In the genomic region with DNA sequence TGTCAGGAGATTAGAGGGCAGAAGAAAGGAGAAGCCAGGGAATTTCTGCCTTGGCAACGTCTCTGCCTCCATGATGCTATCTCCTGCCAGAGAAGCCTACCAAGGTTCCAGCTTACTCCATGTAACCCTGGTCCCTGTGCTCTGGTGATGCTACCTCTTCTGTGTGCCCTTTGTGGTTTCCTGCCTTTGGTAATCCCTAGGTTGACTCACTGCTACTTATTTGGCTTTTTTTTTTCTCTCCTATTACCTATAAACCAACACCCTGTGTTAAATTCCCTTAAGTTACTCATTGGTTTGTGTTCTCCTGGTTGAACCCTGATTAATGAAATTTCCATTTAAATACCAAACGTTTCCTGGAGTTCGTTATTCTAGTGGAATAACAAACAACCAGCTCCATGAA, we compare ENCODE assay signal across 18 cellular contexts.
DNase-seq lines count a peak whose midpoint lies in the region; ATAC-seq, FAIRE-seq and TF ChIP-seq lines count a peak whose summit lies in the region.
"Had no signal": no experiment of that assay in that cellular context is flagged by ENCODE, and none has a peak within 500 bp of the region (broad histone marks: within the 10 kb centered on the region; RNA-seq: fewer than 3 reads in every experiment).

No MANE protein-coding gene starts in this region.

- no peaks in the 10 kb centered on the region for H3K36me3 Mint-ChIP-seq in activated CD4-positive, alpha-beta memory T cell treated with anti-CD3 and anti-CD28 coated beads for 36 hours
- H3K36me3 Mint-ChIP-seq in activated CD4-positive, alpha-beta memory T cell treated with anti-CD3 and anti-CD28 coated beads, Interleukin-2, amount 10 ng/mL, durations not matched to agents 7 days and 5 days (ENCODE audit: low read depth), result no peaks in the 10 kb centered on the region
- no peaks in the 10 kb centered on the region for H3K36me3 Mint-ChIP-seq in endothelial cell (ENCODE audit: low read depth, unreplicated experiment)
- H3K36me3 Mint-ChIP-seq: CD14-positive monocyte had no signal

- H3F3A ChIP-seq in PC-3 (ENCODE audit: low read length, unreplicated experiment), result no peaks in the 10 kb centered on the region

- WGBS in mesendoderm (ENCODE audit: extremely low coverage, insufficient coverage, low lambda C conversion rate), result no CpG with 5 or more reads among the region's 3 CpGs

- H2BK15ac ChIP-seq in mesendoderm (replicated peaks; ENCODE audit: low read depth), result no peak overlapping the region

- intact Hi-C loops in activated CD4-positive, alpha-beta memory T cell treated with anti-CD3 and anti-CD28 coated beads for 36 hours (cut with micrococcal nuclease), result no loop called here
- intact Hi-C loops in PC-3 (cut with micrococcal nuclease), result no loop called here

- DNase-seq in activated CD4-positive, alpha-beta memory T cell treated with anti-CD3 and anti-CD28 coated beads for 36 hours, result no peak
- DNase-seq in activated CD4-positive, alpha-beta memory T cell treated with anti-CD3 and anti-CD28 coated beads, Interleukin-2, amount 10 ng/mL, durations not matched to agents 7 days and 5 days, result no peak
- DNase-seq in PC-3, result peak; percentile 84
- DNase-seq in epithelial cell of proximal tubule (ENCODE audit: low read depth), result peak; percentile 49
- DNase-seq in urothelium cell line (ENCODE audit: low spot score), result peak; percentile 25
- no peak for DNase-seq in mesendoderm
- no peak for DNase-seq in endothelial cell (ENCODE audit: low spot score)
- DNase-seq: 8988T, anterior cingulate cortex, colonic mucosa, erythroblast, left colon, NCI-H446, tibial artery had no signal

- CTCF ChIA-PET in activated CD4-positive, alpha-beta memory T cell treated with anti-CD3 and anti-CD28 coated beads for 36 hours (lab: Charles Lee), result no interaction called here
- CTCF ChIA-PET in activated CD4-positive, alpha-beta memory T cell treated with anti-CD3 and anti-CD28 coated beads, Interleukin-2, amount 10 ng/mL, durations not matched to agents 7 days and 5 days (lab: Charles Lee), result no interaction called here
- CTCF ChIA-PET in PC-3 (lab: Charles Lee), result no interaction called here

- H3K4ac ChIP-seq in mesendoderm (ENCODE audit: low read depth, low read length), result no peak overlapping the region

- POLR2A ChIA-PET in activated CD4-positive, alpha-beta memory T cell treated with anti-CD3 and anti-CD28 coated beads for 36 hours (lab: Charles Lee), result no interaction called here
- POLR2A ChIA-PET in activated CD4-positive, alpha-beta memory T cell treated with anti-CD3 and anti-CD28 coated beads, Interleukin-2, amount 10 ng/mL, durations not matched to agents 7 days and 5 days (lab: Charles Lee), result no interaction called here
- POLR2A ChIA-PET in PC-3 (lab: Charles Lee; ENCODE audit: unreplicated experiment), result no interaction called here

- no peak overlapping the region for H3K56ac ChIP-seq in mesendoderm (ENCODE audit: low read length)

- H3K79me2 ChIP-seq in PC-3 (ENCODE audit: low read length) (no peaks in the 10 kb centered on the region), mesendoderm (ENCODE audit: control insufficient read depth, insufficient read depth, low read length) (no peaks in the 10 kb centered on the region)
- H3K79me2 ChIP-seq: hepatocyte had no signal

- no peak overlapping the region for H4K5ac ChIP-seq in mesendoderm (ENCODE audit: low read length)

- H3K4me2 ChIP-seq in PC-3 (ENCODE audit: low read length) (peak overlapping the region; percentile 30), mesendoderm (ENCODE audit: low read length) (no peak overlapping the region)
- H3K4me2 ChIP-seq: hepatocyte had no signal

- no peak overlapping the region for H3K4me3 ChIP-seq in PC-3 (ENCODE audit: low read length)
- H3K4me3 ChIP-seq in epithelial cell of proximal tubule (ENCODE audit: low read depth, low read length), result no peak overlapping the region
- H3K4me3 ChIP-seq in mesendoderm (ENCODE audit: low read length), result no peak overlapping the region
- H3K4me3 ChIP-seq: colonic mucosa, hepatocyte, K562, tibial artery had no signal

- no peaks in the 10 kb centered on the region for H3K79me1 ChIP-seq in mesendoderm (ENCODE audit: low read length)

- no peaks in the 10 kb centered on the region for H3K4me1 Mint-ChIP-seq in activated CD4-positive, alpha-beta memory T cell treated with anti-CD3 and anti-CD28 coated beads for 36 hours (ENCODE audit: low read depth)
- H3K4me1 Mint-ChIP-seq in activated CD4-positive, alpha-beta memory T cell treated with anti-CD3 and anti-CD28 coated beads, Interleukin-2, amount 10 ng/mL, durations not matched to agents 7 days and 5 days, result no peaks in the 10 kb centered on the region
- peaks cover 6% of the 10 kb centered on the region for H3K4me1 Mint-ChIP-seq in endothelial cell (ENCODE audit: unreplicated experiment)
- H3K4me1 Mint-ChIP-seq: CD14-positive monocyte had no signal

- peak overlapping the region; percentile 3 for H3K27ac Mint-ChIP-seq in activated CD4-positive, alpha-beta memory T cell treated with anti-CD3 and anti-CD28 coated beads for 36 hours
- no peak overlapping the region for H3K27ac Mint-ChIP-seq in activated CD4-positive, alpha-beta memory T cell treated with anti-CD3 and anti-CD28 coated beads, Interleukin-2, amount 10 ng/mL, durations not matched to agents 7 days and 5 days
- H3K27ac Mint-ChIP-seq in endothelial cell (ENCODE audit: unreplicated experiment), result no peak overlapping the region
- H3K27ac Mint-ChIP-seq: CD14-positive monocyte had no signal

- H3K36me3 ChIP-seq in PC-3 (ENCODE audit: low read depth, low read length) (no peaks in the 10 kb centered on the region), mesendoderm (ENCODE audit: control insufficient read depth, insufficient read depth, low read length) (no peaks in the 10 kb centered on the region)
- H3K36me3 ChIP-seq: colonic mucosa, tibial artery had no signal

- BruUV-seq in PC-3 (replicated peaks; lab: Mats Ljungman, UMichigan), result no TSS peak

- no peak overlapping the region for H2BK120ac ChIP-seq in mesendoderm (ENCODE audit: low read depth, low read length)

- no peak overlapping the region for H3K4me3 Mint-ChIP-seq in activated CD4-positive, alpha-beta memory T cell treated with anti-CD3 and anti-CD28 coated beads for 36 hours
- H3K4me3 Mint-ChIP-seq in activated CD4-positive, alpha-beta memory T cell treated with anti-CD3 and anti-CD28 coated beads, Interleukin-2, amount 10 ng/mL, durations not matched to agents 7 days and 5 days, result no peak overlapping the region
- no peak overlapping the region for H3K4me3 Mint-ChIP-seq in endothelial cell (ENCODE audit: unreplicated experiment)
- H3K4me3 Mint-ChIP-seq: CD14-positive monocyte had no signal

- no peaks in the 10 kb centered on the region for H3K27me3 ChIP-seq in PC-3 (ENCODE audit: low read length)
- H3K27me3 ChIP-seq in mesendoderm (ENCODE audit: insufficient read depth, low read length, poor library complexity), result no peaks in the 10 kb centered on the region
- H3K27me3 ChIP-seq: colonic mucosa, hepatocyte, tibial artery had no signal

- no peaks in the 10 kb centered on the region for H3K9me3 ChIP-seq in PC-3 (ENCODE audit: low read length)
- H3K9me3 ChIP-seq: colonic mucosa, tibial artery had no signal

- H2AFZ ChIP-seq in PC-3 (ENCODE audit: low read length), result no peak overlapping the region
- H2AFZ ChIP-seq: hepatocyte had no signal

- H3K27me3 Mint-ChIP-seq in activated CD4-positive, alpha-beta memory T cell treated with anti-CD3 and anti-CD28 coated beads for 36 hours, result no peaks in the 10 kb centered on the region
- H3K27me3 Mint-ChIP-seq in activated CD4-positive, alpha-beta memory T cell treated with anti-CD3 and anti-CD28 coated beads, Interleukin-2, amount 10 ng/mL, durations not matched to agents 7 days and 5 days, result no peaks in the 10 kb centered on the region
- H3K27me3 Mint-ChIP-seq in endothelial cell (ENCODE audit: unreplicated experiment), result no peaks in the 10 kb centered on the region

- no peak overlapping the region for H2BK5ac ChIP-seq in mesendoderm (ENCODE audit: low read length)

- H3K4me1 ChIP-seq in PC-3 (ENCODE audit: insufficient read depth, low read length) (peaks cover 32% of the 10 kb centered on the region), mesendoderm (ENCODE audit: control insufficient read depth, low read depth, low read length) (peaks cover 2% of the 10 kb centered on the region)
- H3K4me1 ChIP-seq: colonic mucosa had no signal

- no peaks in the 10 kb centered on the region for H3K9me2 ChIP-seq in PC-3 (replicated peaks; ENCODE audit: low read length)

- peaks cover 8% of the 10 kb centered on the region for H3K9me3 Mint-ChIP-seq in activated CD4-positive, alpha-beta memory T cell treated with anti-CD3 and anti-CD28 coated beads for 36 hours
- H3K9me3 Mint-ChIP-seq in activated CD4-positive, alpha-beta memory T cell treated with anti-CD3 and anti-CD28 coated beads, Interleukin-2, amount 10 ng/mL, durations not matched to agents 7 days and 5 days, result peaks cover 13% of the 10 kb centered on the region
- H3K9me3 Mint-ChIP-seq in endothelial cell (ENCODE audit: unreplicated experiment), result no peaks in the 10 kb centered on the region

- no peak overlapping the region for H4K8ac ChIP-seq in mesendoderm (ENCODE audit: low read depth, low read length)

- H3K18ac ChIP-seq in mesendoderm (ENCODE audit: low read length), result no peak overlapping the region

- ATAC-seq in PC-3 (peak; percentile 86), GM19395 (IDR thresholded peaks at IDR 0.05; ENCODE audit: unreplicated experiment) (no peak)
- ATAC-seq: K562, left colon had no signal

- H3K23ac ChIP-seq in mesendoderm (ENCODE audit: low read length), result no peak overlapping the region

- TF ChIP-seq CTCF in PC-3 (conservative IDR thresholded peaks at IDR 0.05; ENCODE audit: low read depth, low read length), result no peak
- TF ChIP-seq CTCF in epithelial cell of proximal tubule (conservative IDR thresholded peaks at IDR 0.05; ENCODE audit: low read depth, low read length), result no peak
- TF ChIP-seq CTCF in endothelial cell (IDR thresholded peaks at IDR 0.05; ENCODE audit: unreplicated experiment), result no peak

- H2AK5ac ChIP-seq in mesendoderm (ENCODE audit: low read length), result no peak overlapping the region

- FAIRE-seq in urothelium cell line (lab: Jason Lieb, UNC), result no peak
- FAIRE-seq: K562 had no signal

- H3K27ac ChIP-seq in PC-3 (ENCODE audit: low read length), result no peak overlapping the region
- H3K27ac ChIP-seq in mesendoderm (ENCODE audit: low read depth, low read length), result no peak overlapping the region
- H3K27ac ChIP-seq: colonic mucosa, hepatocyte, tibial artery had no signal

- H4K20me1 ChIP-seq in PC-3 (ENCODE audit: low read length), result no peaks in the 10 kb centered on the region

- H3K9ac ChIP-seq in PC-3 (ENCODE audit: low read length) (no peak overlapping the region), mesendoderm (ENCODE audit: low read length) (no peak overlapping the region)

Comparison
In these comparisons a context has a peak if more than half of its experiments do, and no peak if none do; other contexts are left out.
1. DNase-seq: peak in PC-3 (single experiment), epithelial cell of proximal tubule (single experiment) and urothelium cell line (single experiment); none in activated CD4-positive, alpha-beta memory T cell treated with anti-CD3 and anti-CD28 coated beads for 36 hours (single experiment), activated CD4-positive, alpha-beta memory T cell treated with anti-CD3 and anti-CD28 coated beads, Interleukin-2, amount 10 ng/mL, durations not matched to agents 7 days and 5 days (single experiment), mesendoderm (single experiment) and endothelial cell (single experiment).